15 cellular contexts compared by ENCODE assay signal in genomic region chr13:78060966-78061365, GRCh38.
DNase-seq lines count a peak whose midpoint lies in the region; ATAC-seq and TF ChIP-seq lines count a peak whose summit lies in the region.
"Had no signal": no experiment of that assay in that cellular context is flagged by ENCODE, and none has a peak within 500 bp of the region (broad histone marks: within the 10 kb centered on the region; RNA-seq: fewer than 3 reads in every experiment).

No MANE protein-coding gene starts in this region.

- no peak overlapping the region for H3K4me3 Mint-ChIP-seq in activated T-cell treated with anti-CD3 and anti-CD28 coated beads, Interleukin-2, amount 50 U/mL, for 4 hours

- no peaks in the 10 kb centered on the region for H3K27me3 Mint-ChIP-seq in activated T-cell treated with anti-CD3 and anti-CD28 coated beads, Interleukin-2, amount 50 U/mL, for 4 hours (ENCODE audit: low read depth)

- ATAC-seq in activated T-cell treated with anti-CD3 and anti-CD28 coated beads, Interleukin-2, amount 50 U/mL, for 4 hours: no peak
- no peak for ATAC-seq in HG03108 (IDR thresholded peaks at IDR 0.05; ENCODE audit: unreplicated experiment)

- H3K9me3 Mint-ChIP-seq in activated T-cell treated with anti-CD3 and anti-CD28 coated beads, Interleukin-2, amount 50 U/mL, for 4 hours: peaks cover 17% of the 10 kb centered on the region

- peak; percentile 7 for DNase-seq in HT1080 (ENCODE audit: low read depth)
- peak in 22 of 61 donors; percentile 1 to 76 (median 30) for DNase-seq in caudate nucleus (lab: John Stamatoyannopoulos, UW)
- peak; percentile 58 for DNase-seq in medulla oblongata (ENCODE audit: extremely low spot score)
- peak in 27 of 49 donors; percentile 3 to 66 (median 28) for DNase-seq in substantia nigra (lab: John Stamatoyannopoulos, UW)
- no peak for DNase-seq in activated T-cell treated with anti-CD3 and anti-CD28 coated beads, Interleukin-2, amount 50 U/mL, for 4 hours
- DNase-seq in HEK293T (ENCODE audit: extremely low spot score): no peak
- DNase-seq: H7, IMR-90, Kasumi-1, NCI-H2081, NCI-H2227 treated with DMSO at 0.1 percent for 48 hours, NCI-H774, SHP77 treated with DMSO at 0.1 percent for 48 hours had no signal

- H3K27ac ChIP-seq in caudate nucleus (ENCODE audit: low read depth, low read length) (peak overlapping the region; percentile 62), substantia nigra (ENCODE audit: low read depth, low read length, poor library complexity, severe bottlenecking) (no peak overlapping the region)
- H3K27ac ChIP-seq: BLaER1 treated with 17β-estradiol and CSF1 and Interleukin-3, amounts not matched to agents 10 nM and 100 nM had no signal

- CTCF ChIA-PET in HEK293T (lab: Yijun Ruan, JAX): no interaction called here

- H3K36me3 Mint-ChIP-seq in activated T-cell treated with anti-CD3 and anti-CD28 coated beads, Interleukin-2, amount 50 U/mL, for 4 hours (ENCODE audit: insufficient read depth): no peaks in the 10 kb centered on the region

- POLR2A ChIA-PET in HEK293T (lab: Yijun Ruan, JAX): no interaction called here

- H3K4me1 Mint-ChIP-seq in activated T-cell treated with anti-CD3 and anti-CD28 coated beads, Interleukin-2, amount 50 U/mL, for 4 hours (ENCODE audit: low read depth): no peaks in the 10 kb centered on the region

TF ChIP-seq in HEK293T, 16 proteins besides CTCF, POLR2A, EP300 and RAD21:
- no peak for TF ChIP-seq ARNT (IDR thresholded peaks at IDR 0.05)
- TF ChIP-seq FOXA1 (IDR thresholded peaks at IDR 0.05): no peak
- TF ChIP-seq ZNF384 (IDR thresholded peaks at IDR 0.05): no peak
- no peak for TF ChIP-seq LEF1 (IDR thresholded peaks at IDR 0.05; ENCODE audit: borderline replicate concordance)
- TF ChIP-seq TARDBP (IDR thresholded peaks at IDR 0.05): no peak
- no peak for TF ChIP-seq CTBP1 (IDR thresholded peaks at IDR 0.05; ENCODE audit: borderline replicate concordance)

Comparison
In these comparisons a context has a peak if more than half of its experiments do, and no peak if none do; other contexts are left out.
1. DNase-seq: peak in HT1080 (single experiment), medulla oblongata (single experiment) and substantia nigra (27 of 49); none in activated T-cell treated with anti-CD3 and anti-CD28 coated beads, Interleukin-2, amount 50 U/mL, for 4 hours (single experiment) and HEK293T (single experiment).